Comparison of ENCODE assay signal across 23 cellular contexts in genomic region chr5:71969464-71969863, GRCh38.
DNase-seq lines count a peak whose midpoint lies in the region; FAIRE-seq and TF ChIP-seq lines count a peak whose summit lies in the region.
"Had no signal": no experiment of that assay in that cellular context is flagged by ENCODE, and none has a peak within 500 bp of the region (broad histone marks: within the 10 kb centered on the region; RNA-seq: fewer than 3 reads in every experiment).

No MANE protein-coding gene starts in this region.

- H3K27me3 ChIP-seq in bronchial epithelial cell (ENCODE audit: control insufficient read depth, insufficient read depth, low read length) (no peaks in the 10 kb centered on the region), neural cell (ENCODE audit: insufficient read depth, low read depth, low read length) (no peaks in the 10 kb centered on the region)
- H3K27me3 ChIP-seq: BE2C had no signal

- no peaks in the 10 kb centered on the region for H3K9me3 ChIP-seq in neural cell (ENCODE audit: low read length)
- H3K9me3 ChIP-seq: BE2C, HAP-1, SK-N-SH had no signal

- H3K4me3 ChIP-seq in bronchial epithelial cell (ENCODE audit: low read depth, low read length): no peak overlapping the region
- H3K4me3 ChIP-seq in neural cell (ENCODE audit: low read length): no peak overlapping the region
- H3K4me3 ChIP-seq in lower leg skin (ENCODE audit: low read depth, poor library complexity, severe bottlenecking): no peak overlapping the region
- H3K4me3 ChIP-seq: GM23338, HAP-1 had no signal

- 79 to 84% methylated on average over 2 of the region's 2 CpGs for WGBS in lower leg skin, 2 donors

- H3K79me2 ChIP-seq in neural cell (replicated peaks; ENCODE audit: insufficient read depth, low read length): no peaks in the 10 kb centered on the region

- no peak overlapping the region for H3K27ac Mint-ChIP-seq in nephron progenitor cell
- H3K27ac Mint-ChIP-seq: GM23338 had no signal

- no peak overlapping the region for H3K9ac ChIP-seq in neural cell (ENCODE audit: low read length)
- H3K9ac ChIP-seq: SK-N-SH had no signal

- peaks cover 14% of the 10 kb centered on the region for H3K27me3 Mint-ChIP-seq in nephron progenitor cell (ENCODE audit: low read depth, poor library complexity)

- H3F3A ChIP-seq in neural cell (ENCODE audit: insufficient read depth, low read length, poor library complexity, severe bottlenecking): no peaks in the 10 kb centered on the region

- FAIRE-seq in bronchial epithelial cell (lab: Jason Lieb, UNC): no peak
- FAIRE-seq: A204.1, D721Med, GM12891, GM18507 had no signal

- peak overlapping the region; percentile 4 for H3K4me2 ChIP-seq in neural cell (ENCODE audit: low read length)
- H3K4me2 ChIP-seq: GM23338, SK-N-SH had no signal

- no peaks in the 10 kb centered on the region for H4K20me1 ChIP-seq in neural cell (ENCODE audit: insufficient read depth)

- intact Hi-C loops in lower leg skin (cut with DNase I; ENCODE audit: low total_unique reads): no loop called here

- H3K4me1 Mint-ChIP-seq in nephron progenitor cell: no peaks in the 10 kb centered on the region

- H3K36me3 Mint-ChIP-seq in nephron progenitor cell (ENCODE audit: low read depth): no peaks in the 10 kb centered on the region

- no peak for TF ChIP-seq EP300 in neural cell (conservative IDR thresholded peaks at IDR 0.05; ENCODE audit: poor library complexity, severe bottlenecking)

- DNase-seq in Daoy (ENCODE audit: low read depth) (peak; percentile 18), NCI-H226 (peak; percentile 20), bronchial epithelial cell (ENCODE audit: low read depth) (peak; percentile 9), HuH-7.5 (ENCODE audit: low spot score) (no peak), nephron progenitor cell (no peak), lower leg skin (ENCODE audit: low spot score in 2 of 2) (no peak)
- DNase-seq: BE2C, DMS53, NCI-H1105 treated with DMSO at 0.1 percent for 48 hours, NCI-H2029 treated with DMSO at 0.1 percent for 48 hours, NCI-H345, NCI-H524, NCI-H82, SIG-M5, SK-N-SH had no signal

- no peaks in the 10 kb centered on the region for H3K9me3 Mint-ChIP-seq in nephron progenitor cell
- H3K9me3 Mint-ChIP-seq: GM23338 had no signal

- no peak overlapping the region for H3K4me3 Mint-ChIP-seq in nephron progenitor cell
- H3K4me3 Mint-ChIP-seq: GM23338 had no signal

- no peak overlapping the region for H2AFZ ChIP-seq in neural cell (ENCODE audit: low read depth, low read length)
- H2AFZ ChIP-seq: GM23338 had no signal

- TF ChIP-seq POLR2A in lower leg skin (IDR thresholded peaks at IDR 0.05): no peak

- H3K27ac ChIP-seq in neural cell (ENCODE audit: low read length): peak overlapping the region; percentile 72
- H3K27ac ChIP-seq: HL-60 had no signal

- H3K9me2 ChIP-seq in neural cell (ENCODE audit: insufficient read depth, low read length): no peaks in the 10 kb centered on the region
- H3K9me2 ChIP-seq: SK-N-SH had no signal

- H3K36me3 ChIP-seq in bronchial epithelial cell (ENCODE audit: control insufficient read depth, insufficient read depth, low read length): no peaks in the 10 kb centered on the region
- H3K36me3 ChIP-seq in neural cell (ENCODE audit: insufficient read depth, low read length): no peaks in the 10 kb centered on the region
- H3K36me3 ChIP-seq: BE2C, HAP-1 had no signal

- TF ChIP-seq CTCF in bronchial epithelial cell (IDR thresholded peaks at IDR 0.05; ENCODE audit: insufficient read depth, low read length, severe bottlenecking): no peak
- TF ChIP-seq CTCF in neural cell (IDR thresholded peaks at IDR 0.05; ENCODE audit: poor library complexity, severe bottlenecking): no peak
- no peak for TF ChIP-seq CTCF in nephron progenitor cell (IDR thresholded peaks at IDR 0.05)
- TF ChIP-seq CTCF in lower leg skin (IDR thresholded peaks at IDR 0.05): no peak

- no peak for TF ChIP-seq RAD21 in neural cell (conservative IDR thresholded peaks at IDR 0.05)

TF ChIP-seq in neural cell, 6 proteins besides CTCF, POLR2A, EP300 and RAD21:
- no peak for TF ChIP-seq TAF1 (IDR thresholded peaks at IDR 0.05; ENCODE audit: low read depth)
- TF ChIP-seq, protein P1, sequence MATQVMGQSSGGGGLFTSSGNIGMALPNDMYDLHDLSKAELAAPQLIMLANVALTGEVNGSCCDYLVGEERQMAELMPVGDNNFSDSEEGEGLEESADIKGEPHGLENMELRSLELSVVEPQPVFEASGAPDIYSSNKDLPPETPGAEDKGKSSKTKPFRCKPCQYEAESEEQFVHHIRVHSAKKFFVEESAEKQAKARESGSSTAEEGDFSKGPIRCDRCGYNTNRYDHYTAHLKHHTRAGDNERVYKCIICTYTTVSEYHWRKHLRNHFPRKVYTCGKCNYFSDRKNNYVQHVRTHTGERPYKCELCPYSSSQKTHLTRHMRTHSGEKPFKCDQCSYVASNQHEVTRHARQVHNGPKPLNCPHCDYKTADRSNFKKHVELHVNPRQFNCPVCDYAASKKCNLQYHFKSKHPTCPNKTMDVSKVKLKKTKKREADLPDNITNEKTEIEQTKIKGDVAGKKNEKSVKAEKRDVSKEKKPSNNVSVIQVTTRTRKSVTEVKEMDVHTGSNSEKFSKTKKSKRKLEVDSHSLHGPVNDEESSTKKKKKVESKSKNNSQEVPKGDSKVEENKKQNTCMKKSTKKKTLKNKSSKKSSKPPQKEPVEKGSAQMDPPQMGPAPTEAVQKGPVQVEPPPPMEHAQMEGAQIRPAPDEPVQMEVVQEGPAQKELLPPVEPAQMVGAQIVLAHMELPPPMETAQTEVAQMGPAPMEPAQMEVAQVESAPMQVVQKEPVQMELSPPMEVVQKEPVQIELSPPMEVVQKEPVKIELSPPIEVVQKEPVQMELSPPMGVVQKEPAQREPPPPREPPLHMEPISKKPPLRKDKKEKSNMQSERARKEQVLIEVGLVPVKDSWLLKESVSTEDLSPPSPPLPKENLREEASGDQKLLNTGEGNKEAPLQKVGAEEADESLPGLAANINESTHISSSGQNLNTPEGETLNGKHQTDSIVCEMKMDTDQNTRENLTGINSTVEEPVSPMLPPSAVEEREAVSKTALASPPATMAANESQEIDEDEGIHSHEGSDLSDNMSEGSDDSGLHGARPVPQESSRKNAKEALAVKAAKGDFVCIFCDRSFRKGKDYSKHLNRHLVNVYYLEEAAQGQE (IDR thresholded peaks at IDR 0.05; ENCODE audit: borderline replicate concordance): no peak
- TF ChIP-seq SMC3 (conservative IDR thresholded peaks at IDR 0.05; ENCODE audit: poor library complexity): no peak
- no peak for TF ChIP-seq POLR2AphosphoS5 (IDR thresholded peaks at IDR 0.05)
- no peak for TF ChIP-seq EZH2 (IDR thresholded peaks at IDR 0.05; ENCODE audit: borderline replicate concordance, insufficient read depth, low read length, poor library complexity, severe bottlenecking)
- no peak for TF ChIP-seq MXI1 (conservative IDR thresholded peaks at IDR 0.05; ENCODE audit: poor library complexity, severe bottlenecking)

Comparison
In these comparisons a context has a peak if more than half of its experiments do, and no peak if none do; other contexts are left out.
1. DNase-seq: peak in Daoy (single experiment), NCI-H226 (single experiment) and bronchial epithelial cell (single experiment); none in HuH-7.5 (single experiment), nephron progenitor cell (single experiment) and lower leg skin (0 of 2).